17 cellular contexts compared by ENCODE assay signal in genomic region chr7:2566348-2566889, GRCh38. TPM values are rescaled to one million over a fixed set of nuclear protein-coding genes. Genes with fewer than 3 reads are reported as not detected.
DNase-seq lines count a peak whose midpoint lies in the region; ATAC-seq, FAIRE-seq and TF ChIP-seq lines count a peak whose summit lies in the region.
"Had no signal": no experiment of that assay in that cellular context is flagged by ENCODE, and none has a peak within 500 bp of the region (broad histone marks: within the 10 kb centered on the region; RNA-seq: fewer than 3 reads in every experiment).

No MANE protein-coding gene starts in this region.

- H3K36me3 Mint-ChIP-seq in astrocyte (ENCODE audit: low read depth, unreplicated experiment) = peaks cover 3% of the 10 kb centered on the region

- H3K27me3 ChIP-seq in left ventricle myocardium inferior (ENCODE audit: low read depth) = no peaks in the 10 kb centered on the region
- no peaks in the 10 kb centered on the region for H3K27me3 ChIP-seq in right atrium auricular region
- H3K27me3 ChIP-seq in astrocyte (ENCODE audit: insufficient read depth, low read length) = no peaks in the 10 kb centered on the region
- H3K27me3 ChIP-seq in Peyer's patch = no peaks in the 10 kb centered on the region
- H3K27me3 ChIP-seq: body of pancreas, hepatocyte, pancreas had no signal

- H3K79me2 ChIP-seq in astrocyte (ENCODE audit: insufficient read depth, low read length) = peaks cover 7% of the 10 kb centered on the region

- no peaks in the 10 kb centered on the region for H3K9me3 Mint-ChIP-seq in astrocyte (ENCODE audit: unreplicated experiment)
- H3K9me3 Mint-ChIP-seq: activated B cell treated with CpG ODN at 0.5 μM for 24 hours had no signal

- H3K9me3 ChIP-seq in left ventricle myocardium inferior (replicated peaks) (no peaks in the 10 kb centered on the region), right atrium auricular region (no peaks in the 10 kb centered on the region), astrocyte (ENCODE audit: insufficient read depth, low read depth, low read length) (no peaks in the 10 kb centered on the region), Peyer's patch (no peaks in the 10 kb centered on the region)
- H3K9me3 ChIP-seq: body of pancreas, pancreas had no signal

- H3K27ac ChIP-seq in left ventricle myocardium inferior (replicated peaks) = peak overlapping the region; percentile 11
- no peak overlapping the region for H3K27ac ChIP-seq in right atrium auricular region
- no peak overlapping the region for H3K27ac ChIP-seq in astrocyte (ENCODE audit: low read depth, low read length)
- peak overlapping the region in 1 of 4 donors; percentile 13 for H3K27ac ChIP-seq in Peyer's patch
- H3K27ac ChIP-seq: body of pancreas, hepatocyte, pancreas had no signal

- intact Hi-C loops in left ventricle myocardium inferior (cut with micrococcal nuclease) = loop anchor here (5.0 kb wide), 1 partner anchor 116 kb away; no protein-coding TSS in a partner anchor

- H3K4me3 Mint-ChIP-seq in astrocyte (ENCODE audit: unreplicated experiment) = no peak overlapping the region

- H3K4me3 ChIP-seq in left ventricle myocardium inferior (peak overlapping the region; percentile 25), right atrium auricular region (no peak overlapping the region), astrocyte (ENCODE audit: insufficient read depth, low read depth, low read length) (no peak overlapping the region), Peyer's patch (peak overlapping the region in 1 of 4 donors; percentile 14)
- H3K4me3 ChIP-seq: body of pancreas, hepatocyte, pancreas had no signal

- no peak overlapping the region for H2AFZ ChIP-seq in astrocyte (ENCODE audit: low read depth, low read length)
- H2AFZ ChIP-seq: hepatocyte had no signal

- no peaks in the 10 kb centered on the region for H3K27me3 Mint-ChIP-seq in astrocyte (ENCODE audit: low read depth, unreplicated experiment)
- H3K27me3 Mint-ChIP-seq: activated B cell treated with CpG ODN at 0.5 μM for 24 hours had no signal

- FAIRE-seq in astrocyte (lab: Jason Lieb, UNC) = no peak
- FAIRE-seq: endothelial cell of umbilical vein, pancreas had no signal

- H3K4me1 Mint-ChIP-seq in astrocyte (ENCODE audit: low read depth, unreplicated experiment) = peaks cover 4% of the 10 kb centered on the region

- peak overlapping the region; percentile 7 for H3K9ac ChIP-seq in astrocyte (ENCODE audit: low read length)

- H3K4me1 ChIP-seq in left ventricle myocardium inferior = peaks cover 15% of the 10 kb centered on the region
- peaks cover 0 to 14% of the 10 kb centered on the region in 2 donors for H3K4me1 ChIP-seq in right atrium auricular region
- peaks cover 7% of the 10 kb centered on the region for H3K4me1 ChIP-seq in astrocyte (ENCODE audit: insufficient read depth, low read length)
- peaks cover 0 to 16% (median 0%) of the 10 kb centered on the region in 4 donors for H3K4me1 ChIP-seq in Peyer's patch

- peak; percentile 13 for ATAC-seq in HG03045 (IDR thresholded peaks at IDR 0.05; ENCODE audit: unreplicated experiment)
- ATAC-seq: body of pancreas had no signal

- H3K4me2 ChIP-seq in astrocyte (ENCODE audit: low read length) = peak overlapping the region; percentile 59
- H3K4me2 ChIP-seq: hepatocyte had no signal

- TF ChIP-seq CTCF in left ventricle myocardium inferior (IDR thresholded peaks at IDR 0.05; ENCODE audit: borderline replicate concordance) (no peak), right atrium auricular region (IDR thresholded peaks at IDR 0.05) (no peak), astrocyte (IDR thresholded peaks at IDR 0.05; ENCODE audit: insufficient read depth, low read depth, low read length) (no peak), Peyer's patch (IDR thresholded peaks at IDR 0.05) (no peak)

- in situ Hi-C loops in KBM-7 (cut with MboI; ENCODE audit: low pct_unique_long_range_greater_than_20kb, low sequenced_read_pairs) = no loop called here

- TF ChIP-seq POLR2A in Peyer's patch (IDR thresholded peaks at IDR 0.05) = no peak

- no peak overlapping the region for H3K27ac Mint-ChIP-seq in astrocyte (ENCODE audit: unreplicated experiment)

- peaks cover 6% of the 10 kb centered on the region for H3K36me3 ChIP-seq in left ventricle myocardium inferior
- H3K36me3 ChIP-seq in right atrium auricular region = no peaks in the 10 kb centered on the region
- no peaks in the 10 kb centered on the region for H3K36me3 ChIP-seq in astrocyte (ENCODE audit: insufficient read depth, low read length)
- H3K36me3 ChIP-seq in Peyer's patch = peaks cover 0 to 3% (median 0%) of the 10 kb centered on the region in 3 donors

- H4K20me1 ChIP-seq in astrocyte (ENCODE audit: insufficient read depth, low read length) = peaks cover 27% of the 10 kb centered on the region

- no peak for DNase-seq in left ventricle myocardium inferior
- no peak for DNase-seq in right atrium auricular region (ENCODE audit: low spot score)
- no peak for DNase-seq in astrocyte (ENCODE audit: low read depth)
- no peak for DNase-seq in KBM-7
- no peak for DNase-seq in NCI-H526 treated with DMSO at 0.1 percent for 48 hours (lab: John Stamatoyannopoulos, UW)
- no peak for DNase-seq in Peyer's patch
- no peak for DNase-seq in iPS-NIHi11 (ENCODE audit: low spot score)
- DNase-seq: activated B cell treated with CpG ODN at 0.5 μM for 24 hours, body of pancreas, DMS53, IMR-90, NCI-H1930, NCI-H774 had no signal

RNA-seq across cellular contexts. Expression of gene IQCE, which starts 7.6 kb away (rescaled TPM):
- total RNA-seq in left ventricle myocardium inferior = 11.5 TPM
- 1 to 10 TPM; 6.6 to 9.1 TPM for total RNA-seq in right atrium auricular region
- total RNA-seq in astrocyte = 13.1 and 13.8 TPM in 2 replicates
- 100 to 1,000 TPM in 1 of 4 donors, 10 to 100 TPM in 3; 30.0 to 159 (median 72.2) TPM for total RNA-seq in Peyer's patch

RNA-seq across cellular contexts. Expression of gene BRAT1, which starts 11.1 kb away (rescaled TPM):
- total RNA-seq in left ventricle myocardium inferior (13.7 TPM), right atrium auricular region (10 to 100 TPM; 20.9 to 24.6 TPM), astrocyte (18.7 and 19.7 TPM in 2 replicates), Peyer's patch (10 to 100 TPM; 43.3 to 73.3 (median 54.1) TPM)

RNA-seq across cellular contexts. Expression of gene LFNG, which starts 46.8 kb away (rescaled TPM):
- total RNA-seq in left ventricle myocardium inferior (5.2 TPM), right atrium auricular region (1 to 10 TPM; 3.8 to 4.3 TPM), astrocyte (58.6 and 76.9 TPM in 2 replicates), Peyer's patch (100 to 1,000 TPM in 1 of 4 donors, 10 to 100 TPM in 3; 22.3 to 104 (median 41.7) TPM)
